In genomic region chr14:95291859-95292542, GRCh38 we compare ENCODE assay signal across 8 cellular contexts. TPM values are rescaled to one million over a fixed set of nuclear protein-coding genes. Genes with fewer than 3 reads are reported as not detected.
DNase-seq lines count a peak whose midpoint lies in the region; ATAC-seq and TF ChIP-seq lines count a peak whose summit lies in the region.

No MANE protein-coding gene starts in this region.

- TF ChIP-seq RAD21 in Ishikawa (IDR thresholded peaks at IDR 0.05; ENCODE audit: low read depth), result no peak

- DNase-seq in RPMI7951 (ENCODE audit: low read depth) (peak; percentile 61), glomerular visceral epithelial cell (ENCODE audit: extremely low spot score) (peak; percentile 36)
- DNase-seq in stimulated activated CD4-positive, alpha-beta T cell treated with anti-CD3 and anti-CD28 coated beads, Interleukin-4, amount 100 ng/mL, for 1 hour, result peak; percentile 14
- DNase-seq in effector CD8-positive, alpha-beta T cell (lab: John Stamatoyannopoulos, UW), result no peak

- ATAC-seq in HG03139 (IDR thresholded peaks at IDR 0.05; ENCODE audit: unreplicated experiment), result no peak
- ATAC-seq in HG03039 (IDR thresholded peaks at IDR 0.05; ENCODE audit: unreplicated experiment), result no peak
- no peak for ATAC-seq in HG02678 (IDR thresholded peaks at IDR 0.05; ENCODE audit: unreplicated experiment)

- TF ChIP-seq EP300 in Ishikawa (IDR thresholded peaks at IDR 0.05; ENCODE audit: borderline replicate concordance), result no peak

TF ChIP-seq in Ishikawa, 13 proteins besides CTCF, POLR2A, EP300 and RAD21:
- TF ChIP-seq ZBTB7A (IDR thresholded peaks at IDR 0.05; ENCODE audit: low read depth), result no peak
- no peak for TF ChIP-seq FOXM1 (IDR thresholded peaks at IDR 0.05; ENCODE audit: borderline replicate concordance, low read depth)
- TF ChIP-seq CEBPB (IDR thresholded peaks at IDR 0.05), result no peak
- no peak for TF ChIP-seq TAF1 (IDR thresholded peaks at IDR 0.05; ENCODE audit: low read depth)
- TF ChIP-seq NFIC (IDR thresholded peaks at IDR 0.05), result peak; percentile 89
- no peak for TF ChIP-seq USF1 (IDR thresholded peaks at IDR 0.05)
TF ChIP-seq in Ishikawa: peak in this region for 1.

RNA-seq across cellular contexts. Expression of gene CLMN, which starts 27.7 kb away (rescaled TPM):
- 0.59 and 0.72 TPM in 2 replicates for total RNA-seq in RPMI7951 (2014; rRNA removed; shearing (Covaris generic))
